Comparison of ENCODE assay signal across 29 cellular contexts in the genomic region with DNA sequence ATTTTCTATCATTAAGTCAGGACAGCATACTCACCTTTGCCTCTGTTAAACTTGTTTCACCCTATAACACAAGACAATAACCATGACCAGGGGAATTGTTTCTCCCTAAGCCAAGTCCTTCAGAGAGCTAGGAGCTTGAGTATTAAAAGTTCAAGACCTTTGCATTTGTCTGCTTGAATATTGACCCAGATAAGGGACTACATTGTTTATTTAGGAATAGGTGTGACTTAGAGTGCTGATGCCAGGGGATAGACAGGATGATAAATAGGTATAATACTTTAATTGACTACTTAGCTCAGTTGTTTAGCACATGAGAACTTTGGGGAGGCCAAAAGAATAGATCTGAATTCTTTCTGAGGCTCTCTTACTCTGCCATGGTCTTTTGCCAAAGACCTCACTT.
"Had no signal": no experiment of that assay in that cellular context is flagged by ENCODE, and none has a peak within 500 bp of the region (broad histone marks: within the 10 kb centered on the region; RNA-seq: fewer than 3 reads in every experiment).

No MANE protein-coding gene starts in this region.

- DNase-seq: activated CD4-positive, alpha-beta memory T cell treated with anti-CD3 and anti-CD28 coated beads, Interleukin-2, amount 10 ng/mL, durations not matched to agents 7 days and 5 days; activated CD4-positive, alpha-beta T cell treated with anti-CD3 and anti-CD28 coated beads for 1 hour; activated CD4-positive, alpha-beta T cell treated with anti-CD3 and anti-CD28 coated beads for 4 hours; activated CD4-positive, alpha-beta T cell treated with anti-CD3 and anti-CD28 coated beads, Interleukin-2, amount 10 ng/mL, durations not matched to agents 7 days and 5 days; activated CD4-positive, alpha-beta T cell treated with anti-CD3 and anti-CD28 coated beads, Interleukin-2, amount 50 U/mL, for 4 hours; activated CD4-positive, CD25-positive, alpha-beta regulatory T cell; activated CD8-positive, alpha-beta memory T cell treated with anti-CD3 and anti-CD28 coated beads, Interleukin-2, amount 50 U/mL, for 48 hours; activated effector memory CD4-positive, alpha-beta T cell treated with Interleukin-2 at 50 U/mL for 16 hours; activated gamma-delta T cell treated with Interleukin-2 at 50 U/mL for 16 hours; activated naive CD4-positive, alpha-beta T cell treated with anti-CD3 and anti-CD28 coated beads, Interleukin-2, amount 50 U/mL, for 16 hours; activated naive CD4-positive, alpha-beta T cell treated with Interleukin-2 at 50 U/mL for 16 hours; activated T-cell treated with anti-CD3 and anti-CD28 coated beads for 4 hours; activated T-cell treated with anti-CD3 and anti-CD28 coated beads, Interleukin-2, amount 50 U/mL, for 4 hours; amniotic stem cell; anterior cingulate cortex; cortex of kidney; dermis blood vessel endothelial cell; effector CD8-positive, alpha-beta T cell; esophagus squamous epithelium; foreskin melanocyte; heart right ventricle; T-helper 2 cell had no signal

- H3K27ac ChIP-seq: epithelial cell of prostate, esophagus squamous epithelium, gastroesophageal sphincter, heart right ventricle had no signal

- H3K27me3 ChIP-seq: gastroesophageal sphincter, heart right ventricle had no signal

- ATAC-seq: activated T-cell treated with anti-CD3 and anti-CD28 coated beads, Interleukin-2, amount 50 U/mL, for 4 hours; activated T-helper 17 cell treated with anti-CD3 and anti-CD28 coated beads, Interleukin-2, amount 50 U/mL, for 72 hours; gastroesophageal sphincter; heart right ventricle had no signal

- FAIRE-seq: astrocyte, colon, endometrium, endothelial cell of umbilical vein had no signal

- H3K36me3 ChIP-seq: esophagus squamous epithelium, gastroesophageal sphincter, heart right ventricle had no signal

- H3K4me3 ChIP-seq: esophagus squamous epithelium, gastroesophageal sphincter, heart right ventricle had no signal

- H3K9me3 ChIP-seq: esophagus squamous epithelium, gastroesophageal sphincter, heart right ventricle had no signal
